15 cellular contexts compared by ENCODE assay signal in genomic region chr19:30171138-30171635, GRCh38.
A peak's percentile ranks its signal among the peaks of the same experiment; 100 is the strongest.
DNase-seq lines count a peak whose midpoint lies in the region; ATAC-seq, FAIRE-seq and TF ChIP-seq lines count a peak whose summit lies in the region.
"Had no signal": no experiment of that assay in that cellular context is flagged by ENCODE, and none has a peak within 500 bp of the region (broad histone marks: within the 10 kb centered on the region; RNA-seq: fewer than 3 reads in every experiment).

No MANE protein-coding gene starts in this region.

- peak overlapping the region; percentile 31; the same call in 1 of the 2 replicates for H2BK15ac ChIP-seq in H1 (ENCODE audit: low read length)

- H3K27me3 Mint-ChIP-seq in astrocyte (ENCODE audit: low read depth, unreplicated experiment) = peaks cover 29% of the 10 kb centered on the region
- H3K27me3 Mint-ChIP-seq in type B pancreatic cell = peaks cover 10% of the 10 kb centered on the region

- H3K4me3 Mint-ChIP-seq in astrocyte (ENCODE audit: unreplicated experiment) (no peak overlapping the region), type B pancreatic cell (no peak overlapping the region)

- H3K36me3 ChIP-seq in HepG2 (replicated peaks in 1 of 2; ENCODE audit: control insufficient read depth in 1 of 2, insufficient read depth in 2 of 2, low read length in 2 of 2) (no peaks in the 10 kb centered on the region), right lobe of liver (no peaks in the 10 kb centered on the region), astrocyte (ENCODE audit: insufficient read depth, low read length) (no peaks in the 10 kb centered on the region), H1 (ENCODE audit: control insufficient read depth in 2 of 4, insufficient read depth in 4 of 4, low read length in 3 of 4) (peaks cover 0 to 2% (median 0%) of the 10 kb centered on the region in 4 experiments; a peak in 1 of 8 replicates)
- H3K36me3 ChIP-seq: BLaER1 had no signal

- H3K4me1 ChIP-seq in HepG2 (ENCODE audit: insufficient read depth, low read length) (no peaks in the 10 kb centered on the region), right lobe of liver (no peaks in the 10 kb centered on the region), astrocyte (ENCODE audit: insufficient read depth, low read length) (no peaks in the 10 kb centered on the region), H1 (replicated peaks in 1 of 4; ENCODE audit: control insufficient read depth in 3 of 4, insufficient read depth in 4 of 4, low read length in 3 of 4) (peaks cover 0 to 2% (median 0%) of the 10 kb centered on the region in 4 experiments; a peak in 1 of 7 replicates)
- H3K4me1 ChIP-seq: BLaER1 had no signal

- H3K9me3 Mint-ChIP-seq in astrocyte (ENCODE audit: unreplicated experiment) (peaks cover 1% of the 10 kb centered on the region), type B pancreatic cell (no peaks in the 10 kb centered on the region)

- in situ Hi-C loops in HepG2 (cut with HindIII; ENCODE audit: extremely low pct_ligation_motif_present, low pct_unique_long_range_greater_than_20kb) = no loop called here

- no peaks in the 10 kb centered on the region for H3K79me1 ChIP-seq in H1 (ENCODE audit: low read depth, low read length)

- H3K23me2 ChIP-seq in H1 (ENCODE audit: low read depth, low read length) = peaks cover 10% of the 10 kb centered on the region

- H4K91ac ChIP-seq in H1 (replicated peaks; ENCODE audit: insufficient read length, low read length) = no peak overlapping the region

- H3K4ac ChIP-seq in H1 (replicated peaks; ENCODE audit: insufficient read length, low read depth, low read length) = no peak overlapping the region

- WGBS in HepG2 (ENCODE audit: low lambda C conversion rate) = 16% methylated on average over 3 of the region's 3 CpGs
- 70% methylated on average over 3 of the region's 3 CpGs for WGBS in right lobe of liver (ENCODE audit: insufficient coverage, low coverage, low lambda C conversion rate, missing lambda C conversion rate)
- WGBS in H1 (ENCODE audit: extremely low coverage in 1 of 2, insufficient coverage in 1 of 2, insufficient read length in 1 of 2, insufficient replicate concordance in 2 of 2, low coverage in 1 of 2, low lambda C conversion rate in 2 of 2, missing lambda C conversion rate in 1 of 2), 2 experiments = 90 to 100% methylated on average over 2 to 3 of the region's 3 CpGs

- H3K9ac ChIP-seq in HepG2 (ENCODE audit: insufficient read depth, low read depth, low read length) = no peak overlapping the region
- no peak overlapping the region for H3K9ac ChIP-seq in astrocyte (ENCODE audit: low read length)
- no peak overlapping the region for H3K9ac ChIP-seq in H1 (replicated peaks in 1 of 4; ENCODE audit: extremely low read depth in 1 of 4, low read depth in 3 of 4, low read length in 3 of 4)
- H3K9ac ChIP-seq: BLaER1 had no signal

- no peak overlapping the region for H4K5ac ChIP-seq in H1 (ENCODE audit: insufficient read length, low read depth, low read length)

- no peak for TF ChIP-seq POLR2A in HepG2 (IDR thresholded peaks at IDR 0.05; ENCODE audit: insufficient read depth in 1 of 2, low read depth in 2 of 2, low read length in 2 of 2)
- TF ChIP-seq POLR2A in right lobe of liver (IDR thresholded peaks at IDR 0.05) = no peak
- TF ChIP-seq POLR2A in H1 (IDR thresholded peaks at IDR 0.05; ENCODE audit: control extremely low read depth in 1 of 2, low read depth in 2 of 2, low read length in 2 of 2) = no peak

- intact Hi-C loops in HepG2 (cut with micrococcal nuclease; ENCODE audit: unreplicated experiment) (no loop called here), right lobe of liver (cut with DNase I) (no loop called here)

- H2AK5ac ChIP-seq in H1 (ENCODE audit: low read depth, low read length) = peak overlapping the region; percentile 17; the same call in 1 of the 2 replicates

- H4K20me1 ChIP-seq in HepG2 (ENCODE audit: insufficient read depth, low read length) (no peaks in the 10 kb centered on the region), astrocyte (ENCODE audit: insufficient read depth, low read length) (no peaks in the 10 kb centered on the region), H1 (replicated peaks in 1 of 2; ENCODE audit: control insufficient read depth in 1 of 2, insufficient read depth in 2 of 2, low read length in 2 of 2) (peaks cover 0 to 11% of the 10 kb centered on the region in 2 experiments)
- H4K20me1 ChIP-seq: BLaER1 had no signal

- CTCF ChIA-PET in HepG2 (lab: Yijun Ruan, JAX; ENCODE audit: low intra/inter-chr PET ratio, low total read pairs) = no interaction called here
- CTCF ChIA-PET in H1 (lab: Charles Lee; ENCODE audit: partially characterized antibody) = no interaction called here

- no TSS peak for BruUV-seq in HepG2 (replicated peaks; lab: Mats Ljungman, UMichigan)

- POLR2A ChIA-PET in HepG2 (lab: Yijun Ruan, JAX) = no interaction called here
- POLR2A ChIA-PET in H1 (lab: Charles Lee; ENCODE audit: partially characterized antibody) = no interaction called here

- H2AFZ ChIP-seq in HepG2 (ENCODE audit: low read length) (no peak overlapping the region), astrocyte (ENCODE audit: low read depth, low read length) (no peak overlapping the region), H1 (ENCODE audit: low read length) (no peak overlapping the region)

- H3K9me3 ChIP-seq in HepG2 (ENCODE audit: low read length) (no peaks in the 10 kb centered on the region), right lobe of liver (no peaks in the 10 kb centered on the region), astrocyte (ENCODE audit: insufficient read depth, low read depth, low read length) (peaks cover 13% of the 10 kb centered on the region), H1 (ENCODE audit: insufficient read depth in 2 of 2, low read depth in 1 of 2, low read length in 1 of 2) (peaks cover 0 to 5% of the 10 kb centered on the region in 2 experiments; a peak in 2 of 4 replicates)
- H3K9me3 ChIP-seq: BLaER1 had no signal

- TF ChIP-seq RAD21 in HepG2 (CRISPR knock-in tag; IDR thresholded peaks at IDR 0.05) = no peak
- TF ChIP-seq RAD21 in H1 (IDR thresholded peaks at IDR 0.05 in 1 of 2, conservative IDR thresholded peaks at IDR 0.05 in 1 of 2; ENCODE audit: low read depth in 2 of 2, low read length in 2 of 2) = no peak

- ATAC-seq in HepG2 (no peak), right lobe of liver (no peak), GM19023 (IDR thresholded peaks at IDR 0.05; ENCODE audit: unreplicated experiment) (no peak)

- H2BK12ac ChIP-seq in H1 (ENCODE audit: low read depth, low read length) = no peak overlapping the region

- TF ChIP-seq EP300 in HepG2 (IDR thresholded peaks at IDR 0.05; ENCODE audit: low read depth in 2 of 2, low read length in 2 of 2) (no peak), HepG2 (CRISPR knock-in tag; IDR thresholded peaks at IDR 0.05; ENCODE audit: borderline replicate concordance) (no peak), H1 (IDR thresholded peaks at IDR 0.05; ENCODE audit: borderline replicate concordance in 1 of 2, low read depth in 2 of 2, low read length in 2 of 2) (no peak)

- H3K36me3 Mint-ChIP-seq in astrocyte (ENCODE audit: low read depth, unreplicated experiment) (no peaks in the 10 kb centered on the region), type B pancreatic cell (no peaks in the 10 kb centered on the region)

- peak overlapping the region; percentile 52 for H2BK120ac ChIP-seq in H1 (replicated peaks; ENCODE audit: low read depth, low read length)

- H2BK5ac ChIP-seq in H1 (ENCODE audit: low read depth, low read length) = no peak overlapping the region

- H3K18ac ChIP-seq in H1 (ENCODE audit: extremely low read depth, low read length) = no peak overlapping the region

- no peak overlapping the region for H3K14ac ChIP-seq in H1 (ENCODE audit: insufficient read length)

- H3K23ac ChIP-seq in H1 (ENCODE audit: insufficient read length) = no peak overlapping the region

- TF ChIP-seq CTCF in HepG2 (CRISPR knock-in tag; IDR thresholded peaks at IDR 0.05) = no peak
- TF ChIP-seq CTCF in right lobe of liver (IDR thresholded peaks at IDR 0.05) = no peak
- TF ChIP-seq CTCF in astrocyte (IDR thresholded peaks at IDR 0.05; ENCODE audit: insufficient read depth, low read depth, low read length) = no peak
- no peak for TF ChIP-seq CTCF in H1 (IDR thresholded peaks at IDR 0.05; ENCODE audit: control extremely low read depth in 1 of 3, insufficient read depth in 1 of 3, low read depth in 1 of 3, low read length in 3 of 3)
- no peak for TF ChIP-seq CTCF in type B pancreatic cell (conservative IDR thresholded peaks at IDR 0.05)

- peak overlapping the region; percentile 51; the same call in 1 of the 2 replicates for H2BK20ac ChIP-seq in H1 (ENCODE audit: low read length)

- H3K27ac ChIP-seq in HepG2 (ENCODE audit: extremely low read length, insufficient read depth, low read length) (no peak overlapping the region), right lobe of liver (no peak overlapping the region), astrocyte (ENCODE audit: low read depth, low read length) (no peak overlapping the region), H1 (ENCODE audit: low read depth, low read length) (no peak overlapping the region)
- H3K27ac ChIP-seq: 22Rv1, BLaER1 had no signal

- H3K4me2 ChIP-seq in HepG2 (ENCODE audit: low read depth, low read length) (no peak overlapping the region), astrocyte (ENCODE audit: low read length) (no peak overlapping the region), H1 (ENCODE audit: insufficient read depth in 1 of 2, low read depth in 2 of 2, low read length in 2 of 2) (no peak overlapping the region)
- H3K4me2 ChIP-seq: BLaER1 had no signal

- no peak for DNase-seq in HepG2 (ENCODE audit: low spot score)
- DNase-seq in right lobe of liver = no peak
- no peak for DNase-seq in astrocyte (ENCODE audit: low read depth)
- no peak for DNase-seq in H1 (ENCODE audit: low read depth in 1 of 2, low spot score in 2 of 2)
- DNase-seq in NCI-H2107 treated with DMSO at 0.1 percent for 48 hours (lab: John Stamatoyannopoulos, UW; ENCODE audit: unreplicated experiment) = no peak
- no peak for DNase-seq in inferior parietal cortex (ENCODE audit: extremely low spot score)
- no peak for DNase-seq in type B pancreatic cell (ENCODE audit: extremely low spot score, unreplicated experiment)
- DNase-seq: AML-193, DMS53, GF-D8, KG1 had no signal

- H4K8ac ChIP-seq in H1 (ENCODE audit: extremely low read depth, insufficient read depth, low read length) = no peak overlapping the region

- H3K4me3 ChIP-seq in HepG2 (replicated peaks in 1 of 3; ENCODE audit: insufficient read depth in 1 of 3, low read depth in 2 of 3, low read length in 3 of 3) (no peak overlapping the region), right lobe of liver (no peak overlapping the region), astrocyte (ENCODE audit: insufficient read depth, low read depth, low read length) (no peak overlapping the region), H1 (ENCODE audit: extremely low read depth in 1 of 4, insufficient read depth in 2 of 4, low read depth in 3 of 4, low read length in 4 of 4) (no peak overlapping the region)
- H3K4me3 ChIP-seq: BLaER1 had no signal

- no peak overlapping the region for H3K27ac Mint-ChIP-seq in astrocyte (ENCODE audit: unreplicated experiment)
- no peak overlapping the region for H3K27ac Mint-ChIP-seq in type B pancreatic cell

- H3K4me1 Mint-ChIP-seq in astrocyte (ENCODE audit: low read depth, unreplicated experiment) (no peaks in the 10 kb centered on the region), type B pancreatic cell (ENCODE audit: unreplicated experiment) (no peaks in the 10 kb centered on the region)

- peaks cover 1 to 10% of the 10 kb centered on the region in 2 experiments; a peak in 2 of 5 replicates for H3K27me3 ChIP-seq in HepG2 (ENCODE audit: control insufficient read depth in 1 of 2, insufficient read depth in 2 of 2, low read length in 2 of 2)
- H3K27me3 ChIP-seq in right lobe of liver = no peaks in the 10 kb centered on the region
- H3K27me3 ChIP-seq in astrocyte (ENCODE audit: insufficient read depth, low read length) = no peaks in the 10 kb centered on the region
- no peaks in the 10 kb centered on the region for H3K27me3 ChIP-seq in H1 (replicated peaks in 1 of 4; ENCODE audit: control insufficient read depth in 3 of 4, extremely low read depth in 1 of 4, insufficient read depth in 3 of 4, low read length in 3 of 4)
- H3K27me3 ChIP-seq: BLaER1 had no signal

- H3K79me2 ChIP-seq in HepG2 (ENCODE audit: insufficient read depth, low read length) = no peaks in the 10 kb centered on the region
- no peaks in the 10 kb centered on the region for H3K79me2 ChIP-seq in astrocyte (ENCODE audit: insufficient read depth, low read length)
- H3K79me2 ChIP-seq in H1 (ENCODE audit: control insufficient read depth in 1 of 2, insufficient read depth in 2 of 2, low read length in 2 of 2) = no peaks in the 10 kb centered on the region

- H3K56ac ChIP-seq in H1 (replicated peaks; ENCODE audit: insufficient read length, low read depth, low read length) = peak overlapping the region; percentile 96

- FAIRE-seq in HepG2 (lab: Jason Lieb, UNC) (no peak), astrocyte (lab: Jason Lieb, UNC) (peak; percentile 56), H1 (lab: Jason Lieb, UNC) (no peak)
- FAIRE-seq: GM19239 had no signal
